In the genomic region with DNA sequence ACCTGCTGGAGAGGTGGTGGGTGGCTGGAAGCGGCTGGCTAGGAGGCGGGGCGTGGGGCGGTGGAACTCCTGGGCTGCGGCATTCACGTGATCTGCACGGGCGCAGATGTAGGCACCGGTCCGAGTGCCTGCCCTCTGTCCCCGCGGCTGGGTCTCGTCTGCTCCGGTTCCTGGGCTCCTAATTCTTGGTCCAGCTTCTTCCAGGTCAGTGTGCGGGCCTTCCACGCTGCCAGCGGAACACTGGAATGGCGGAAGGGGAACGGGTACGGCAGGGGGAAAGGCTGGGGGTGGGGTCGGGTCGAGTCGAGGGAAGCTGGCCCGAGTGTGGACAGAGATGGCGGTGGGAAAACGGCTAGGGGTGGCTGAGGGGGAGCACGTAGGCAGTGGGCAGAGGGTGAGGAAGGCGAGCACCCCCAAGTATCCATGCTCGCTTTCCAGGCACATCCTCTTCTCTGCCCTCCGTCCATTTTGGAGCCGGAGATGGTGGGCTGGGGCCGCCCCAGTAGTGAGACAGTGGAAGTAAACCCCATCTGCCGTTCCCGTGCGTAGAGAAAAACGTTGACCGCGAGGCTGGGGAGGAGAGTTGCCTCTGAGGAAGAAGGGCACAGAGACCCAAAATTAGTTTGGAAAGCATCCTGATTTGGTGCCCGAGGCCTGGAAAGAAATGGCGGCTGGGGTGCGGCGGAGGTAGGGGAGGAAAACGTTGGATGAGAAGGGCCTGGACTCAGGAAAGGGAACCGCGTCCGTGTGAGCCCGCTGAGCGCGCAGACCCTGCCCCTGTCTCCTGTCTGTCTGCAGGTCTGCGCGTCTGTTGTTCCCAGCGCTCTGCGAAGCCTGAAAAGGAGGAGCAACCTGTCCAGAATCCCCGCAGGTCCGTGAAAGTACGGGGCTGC, we compare ENCODE assay signal across 8 cellular contexts. TPM values are rescaled to one million over a fixed set of nuclear protein-coding genes. Genes with fewer than 3 reads are reported as not detected.
DNase-seq lines count a peak whose midpoint lies in the region; ATAC-seq and TF ChIP-seq lines count a peak whose summit lies in the region.

A gene (plus strand): TSS at position 95 of the 893 bp plus-strand sequence. CDS start 1,161 bp downstream, outside the sequence.

- peak; percentile 88 for ATAC-seq in HG02610 (IDR thresholded peaks at IDR 0.05; ENCODE audit: unreplicated experiment)

- CTCF ChIA-PET in activated CD4-positive, alpha-beta memory T cell treated with anti-CD3 and anti-CD28 coated beads, Interleukin-2, amount 10 ng/mL, durations not matched to agents 7 days and 5 days (lab: Charles Lee): no interaction called here

- DNase-seq in NCI-H1417 (lab: John Stamatoyannopoulos, UW) (peak; percentile 51 to 74 (median 63)), NCI-H1417 treated with DMSO at 0.1 percent for 48 hours (lab: John Stamatoyannopoulos, UW) (no peak), NCI-H2081 treated with DMSO at 0.1 percent for 48 hours (lab: John Stamatoyannopoulos, UW) (peak; percentile 3), epithelial cell of esophagus (ENCODE audit: low read depth) (peak; percentile 17), mesothelial cell of epicardium (ENCODE audit: low spot score in 2 of 2, unreplicated experiment in 2 of 2) (peak in 1 of 2 experiments; percentile 45)
- DNase-seq in activated CD4-positive, alpha-beta memory T cell treated with anti-CD3 and anti-CD28 coated beads, Interleukin-2, amount 10 ng/mL, durations not matched to agents 7 days and 5 days: peak; percentile 17

- peaks cover 10% of the 10 kb centered on the region for H3K27me3 Mint-ChIP-seq in activated CD4-positive, alpha-beta memory T cell treated with anti-CD3 and anti-CD28 coated beads, Interleukin-2, amount 10 ng/mL, durations not matched to agents 7 days and 5 days
- H3K27me3 Mint-ChIP-seq in mesothelial cell of epicardium (ENCODE audit: low read depth): peaks cover 8% of the 10 kb centered on the region
- peaks cover 1% of the 10 kb centered on the region for H3K27me3 Mint-ChIP-seq in stimulated activated naive CD8-positive, alpha-beta T cell treated with anti-CD3 and anti-CD28 coated beads, Interleukin-15, Interleukin-2, amounts not matched to agents 100 ng/mL and 50 ng/mL, for 24 hours

- H3K36me3 Mint-ChIP-seq in activated CD4-positive, alpha-beta memory T cell treated with anti-CD3 and anti-CD28 coated beads, Interleukin-2, amount 10 ng/mL, durations not matched to agents 7 days and 5 days (ENCODE audit: low read depth): no peaks in the 10 kb centered on the region
- no peaks in the 10 kb centered on the region for H3K36me3 Mint-ChIP-seq in mesothelial cell of epicardium
- no peaks in the 10 kb centered on the region for H3K36me3 Mint-ChIP-seq in stimulated activated naive CD8-positive, alpha-beta T cell treated with anti-CD3 and anti-CD28 coated beads, Interleukin-15, Interleukin-2, amounts not matched to agents 100 ng/mL and 50 ng/mL, for 24 hours (ENCODE audit: low read depth)

- H3K4me3 ChIP-seq in epithelial cell of esophagus (ENCODE audit: low read length): peak within 1 kb of the TSS; percentile 68

- H3K4me1 Mint-ChIP-seq in activated CD4-positive, alpha-beta memory T cell treated with anti-CD3 and anti-CD28 coated beads, Interleukin-2, amount 10 ng/mL, durations not matched to agents 7 days and 5 days: peaks cover 7% of the 10 kb centered on the region
- H3K4me1 Mint-ChIP-seq in mesothelial cell of epicardium: peaks cover 14% of the 10 kb centered on the region
- H3K4me1 Mint-ChIP-seq in stimulated activated naive CD8-positive, alpha-beta T cell treated with anti-CD3 and anti-CD28 coated beads, Interleukin-15, Interleukin-2, amounts not matched to agents 100 ng/mL and 50 ng/mL, for 24 hours (ENCODE audit: low read depth): peaks cover 9% of the 10 kb centered on the region

- TF ChIP-seq CTCF in epithelial cell of esophagus (IDR thresholded peaks at IDR 0.05; ENCODE audit: insufficient read depth, low read depth, low read length, missing control alignments): no peak
- TF ChIP-seq CTCF in mesothelial cell of epicardium (IDR thresholded peaks at IDR 0.05; ENCODE audit: unreplicated experiment): no peak

- no peak within 1 kb of the TSS for H3K27ac Mint-ChIP-seq in activated CD4-positive, alpha-beta memory T cell treated with anti-CD3 and anti-CD28 coated beads, Interleukin-2, amount 10 ng/mL, durations not matched to agents 7 days and 5 days
- peak within 1 kb of the TSS; percentile 92 for H3K27ac Mint-ChIP-seq in mesothelial cell of epicardium
- H3K27ac Mint-ChIP-seq in stimulated activated naive CD8-positive, alpha-beta T cell treated with anti-CD3 and anti-CD28 coated beads, Interleukin-15, Interleukin-2, amounts not matched to agents 100 ng/mL and 50 ng/mL, for 24 hours: peak within 1 kb of the TSS; percentile 67

- POLR2A ChIA-PET in activated CD4-positive, alpha-beta memory T cell treated with anti-CD3 and anti-CD28 coated beads, Interleukin-2, amount 10 ng/mL, durations not matched to agents 7 days and 5 days (lab: Charles Lee): no interaction called here

- H3K4me3 Mint-ChIP-seq in activated CD4-positive, alpha-beta memory T cell treated with anti-CD3 and anti-CD28 coated beads, Interleukin-2, amount 10 ng/mL, durations not matched to agents 7 days and 5 days: peak within 1 kb of the TSS; percentile 73
- H3K4me3 Mint-ChIP-seq in mesothelial cell of epicardium: peak within 1 kb of the TSS; percentile 90
- peak within 1 kb of the TSS; percentile 86 for H3K4me3 Mint-ChIP-seq in stimulated activated naive CD8-positive, alpha-beta T cell treated with anti-CD3 and anti-CD28 coated beads, Interleukin-15, Interleukin-2, amounts not matched to agents 100 ng/mL and 50 ng/mL, for 24 hours

- no peaks in the 10 kb centered on the region for H3K9me3 Mint-ChIP-seq in activated CD4-positive, alpha-beta memory T cell treated with anti-CD3 and anti-CD28 coated beads, Interleukin-2, amount 10 ng/mL, durations not matched to agents 7 days and 5 days
- peaks cover 31% of the 10 kb centered on the region for H3K9me3 Mint-ChIP-seq in mesothelial cell of epicardium
- no peaks in the 10 kb centered on the region for H3K9me3 Mint-ChIP-seq in stimulated activated naive CD8-positive, alpha-beta T cell treated with anti-CD3 and anti-CD28 coated beads, Interleukin-15, Interleukin-2, amounts not matched to agents 100 ng/mL and 50 ng/mL, for 24 hours

RNA-seq across cellular contexts. Expression of the gene that starts here (rescaled TPM):
- 1 to 10 TPM; 3.4 to 4.7 TPM for total RNA-seq in activated CD4-positive, alpha-beta memory T cell treated with anti-CD3 and anti-CD28 coated beads, Interleukin-2, amount 10 ng/mL, durations not matched to agents 7 days and 5 days
- total RNA-seq in mesothelial cell of epicardium: 59.8 to 64.6 TPM (median 63.1 TPM) in 3 replicates

Comparison
In these comparisons a context has a peak if more than half of its experiments do, and no peak if none do; other contexts are left out.
1. RNA of the gene that starts here (total RNA-seq): 59.8 to 64.6 TPM in mesothelial cell of epicardium; 3.4 to 4.7 TPM in activated CD4-positive, alpha-beta memory T cell treated with anti-CD3 and anti-CD28 coated beads, Interleukin-2, amount 10 ng/mL, durations not matched to agents 7 days and 5 days; every median in the first group is over 10 times any median in the second.
2. Peak in every context shown above with its lines, with median percentiles within 50 percentile points of each other: H3K4me3 Mint-ChIP-seq.